ENCODE assay signal across 12 cellular contexts in genomic region chr2:135948141-135948540, GRCh38. TPM values are rescaled to one million over a fixed set of nuclear protein-coding genes. Genes with fewer than 3 reads are reported as not detected.
A peak's percentile ranks its signal among the peaks of the same experiment; 100 is the strongest.
DNase-seq lines count a peak whose midpoint lies in the region; ATAC-seq and TF ChIP-seq lines count a peak whose summit lies in the region.
"Had no signal": no experiment of that assay in that cellular context is flagged by ENCODE, and none has a peak within 500 bp of the region (broad histone marks: within the 10 kb centered on the region; RNA-seq: fewer than 3 reads in every experiment).

No MANE protein-coding gene starts in this region.

- H3K4me1 Mint-ChIP-seq in activated naive CD4-positive, alpha-beta T cell treated with anti-CD3 and anti-CD28 coated beads, Interleukin-2, amount 50 U/mL, for 24 hours = peaks cover 74% of the 10 kb centered on the region
- H3K4me1 Mint-ChIP-seq in central memory CD8-positive, alpha-beta T cell = peaks cover 52% of the 10 kb centered on the region

- POLR2A ChIA-PET in PC-9 (lab: Charles Lee; ENCODE audit: unreplicated experiment) = interaction anchor here (0.6 to 0.7 kb wide), 2 partner anchors 614 to 1156 kb away, joined by 3 to 4 read pairs; no protein-coding TSS in a partner anchor

- BruUV-seq in PC-9 (replicated peaks; lab: Mats Ljungman, UMichigan) = TSS peak; percentile 53

- intact Hi-C loops in PC-9 (cut with micrococcal nuclease; ENCODE audit: unreplicated experiment) = loop anchor here (1.0 to 10.0 kb wide), 2 partner anchors 73 to 288 kb away; partner anchors contain the start of gene MCM6

- peaks cover 63% of the 10 kb centered on the region for H3K79me2 ChIP-seq in PC-9 (ENCODE audit: low read depth)

- H3K27me3 ChIP-seq in PC-9 (ENCODE audit: insufficient read depth, low read depth) = no peaks in the 10 kb centered on the region

- no peak for TF ChIP-seq CTCF in PC-9 (conservative IDR thresholded peaks at IDR 0.05)

- H3K4me3 Mint-ChIP-seq in activated naive CD4-positive, alpha-beta T cell treated with anti-CD3 and anti-CD28 coated beads, Interleukin-2, amount 50 U/mL, for 24 hours = peak overlapping the region; percentile 72
- peak overlapping the region; percentile 62 for H3K4me3 Mint-ChIP-seq in central memory CD8-positive, alpha-beta T cell

- peaks cover 36% of the 10 kb centered on the region for H3F3A ChIP-seq in PC-9 (ENCODE audit: insufficient read depth, low read depth)

- no peak for ATAC-seq in central memory CD8-positive, alpha-beta T cell (replicated peaks; ENCODE audit: extremely low read depth, poor library complexity, severe bottlenecking)
- ATAC-seq in left lobe of liver = no peak

- CTCF ChIA-PET in PC-9 (lab: Charles Lee) = no interaction called here

- H3K27ac ChIP-seq in PC-9 = peak overlapping the region; percentile 93
- H3K27ac ChIP-seq in urinary bladder (ENCODE audit: low read depth) = peak overlapping the region; percentile 45

- no peaks in the 10 kb centered on the region for H3K9me3 Mint-ChIP-seq in activated naive CD4-positive, alpha-beta T cell treated with anti-CD3 and anti-CD28 coated beads, Interleukin-2, amount 50 U/mL, for 24 hours
- H3K9me3 Mint-ChIP-seq in central memory CD8-positive, alpha-beta T cell = no peaks in the 10 kb centered on the region

- peak overlapping the region; percentile 88 for H3K27ac Mint-ChIP-seq in activated naive CD4-positive, alpha-beta T cell treated with anti-CD3 and anti-CD28 coated beads, Interleukin-2, amount 50 U/mL, for 24 hours
- peak overlapping the region; percentile 97 for H3K27ac Mint-ChIP-seq in central memory CD8-positive, alpha-beta T cell (ENCODE audit: low read depth)

- H3K9me3 ChIP-seq in PC-9 (ENCODE audit: insufficient read depth, low read depth) = 0 out of 2 replicates have a peak, but pooled peaks cover 6% of the 10 kb centered on the region
- H3K9me3 ChIP-seq: mucosa of descending colon had no signal

- no peak overlapping the region for H2AFZ ChIP-seq in PC-9

- peak overlapping the region; percentile 71 for H3K4me2 ChIP-seq in PC-9

- no peak for DNase-seq in activated naive CD4-positive, alpha-beta T cell treated with Interleukin-2 at 50 U/mL for 16 hours
- no peak for DNase-seq in PC-9
- DNase-seq in central memory CD8-positive, alpha-beta T cell (ENCODE audit: low spot score in 2 of 2) = no peak
- no peak for DNase-seq in HuH-7 (ENCODE audit: low spot score)
- no peak for DNase-seq in NCI-H2227 treated with DMSO at 0.1 percent for 48 hours (lab: John Stamatoyannopoulos, UW)
- DNase-seq in left lobe of liver (ENCODE audit: low spot score) = no peak
- DNase-seq: activated CD4-positive, alpha-beta T cell treated with anti-CD3 and anti-CD28 coated beads for 1 hour; mucosa of descending colon; stimulated activated CD4-positive, alpha-beta T cell treated with anti-CD3 and anti-CD28 coated beads, Interleukin-2, amount 100 ng/mL, for 24 hours; stimulated activated naive CD4-positive, alpha-beta T cell had no signal

- peak overlapping the region; percentile 36; the same call in 1 of the 2 replicates for H3K4me3 ChIP-seq in PC-9
- no peak overlapping the region for H3K4me3 ChIP-seq in urinary bladder (ENCODE audit: low read depth, low read length)
- H3K4me3 ChIP-seq: mucosa of descending colon had no signal

- H3K4me1 ChIP-seq in PC-9 (replicated peaks; ENCODE audit: insufficient read depth) (peaks cover 41% of the 10 kb centered on the region), urinary bladder (ENCODE audit: insufficient read depth) (no peaks in the 10 kb centered on the region)

- H3K9me2 ChIP-seq in PC-9 (ENCODE audit: insufficient read depth) = no peaks in the 10 kb centered on the region

- H3K36me3 Mint-ChIP-seq in activated naive CD4-positive, alpha-beta T cell treated with anti-CD3 and anti-CD28 coated beads, Interleukin-2, amount 50 U/mL, for 24 hours = peaks cover 40% of the 10 kb centered on the region
- H3K36me3 Mint-ChIP-seq in central memory CD8-positive, alpha-beta T cell (ENCODE audit: insufficient read depth) = peaks cover 8% of the 10 kb centered on the region

- H3K27me3 Mint-ChIP-seq in activated naive CD4-positive, alpha-beta T cell treated with anti-CD3 and anti-CD28 coated beads, Interleukin-2, amount 50 U/mL, for 24 hours = no peaks in the 10 kb centered on the region
- H3K27me3 Mint-ChIP-seq in central memory CD8-positive, alpha-beta T cell = no peaks in the 10 kb centered on the region

- no peaks in the 10 kb centered on the region for H4K20me1 ChIP-seq in PC-9 (ENCODE audit: insufficient read depth)

- peaks cover 40% of the 10 kb centered on the region for H3K36me3 ChIP-seq in PC-9 (ENCODE audit: low read depth)
- H3K36me3 ChIP-seq in urinary bladder (ENCODE audit: insufficient read depth) = no peaks in the 10 kb centered on the region

- WGBS in urinary bladder = 84% methylated on average over 1 of the region's 1 CpG

RNA-seq across cellular contexts. Expression of gene DARS1, which starts 37.3 kb away (rescaled TPM):
- 54.3 and 63.0 TPM in 2 replicates for total RNA-seq in PC-9 (2021)
- 106 TPM for total RNA-seq in urinary bladder
- polyA plus RNA-seq in urinary bladder = 70.8 TPM
- total RNA-seq in left lobe of liver = 19.9 TPM
